ENCODE assay signal across 9 cellular contexts in genomic region chr16:10939649-10940206, GRCh38. TPM values are rescaled to one million over a fixed set of nuclear protein-coding genes. Genes with fewer than 3 reads are reported as not detected.
A peak's percentile ranks its signal among the peaks of the same experiment; 100 is the strongest.
DNase-seq lines count a peak whose midpoint lies in the region; ATAC-seq and TF ChIP-seq lines count a peak whose summit lies in the region.
"Had no signal": no experiment of that assay in that cellular context is flagged by ENCODE, and none has a peak within 500 bp of the region (broad histone marks: within the 10 kb centered on the region; RNA-seq: fewer than 3 reads in every experiment).

No MANE protein-coding gene starts in this region.

- peaks cover 24% of the 10 kb centered on the region for H4K20me1 ChIP-seq in PC-9 (ENCODE audit: insufficient read depth)

- no TSS peak for BruUV-seq in PC-9 (replicated peaks; lab: Mats Ljungman, UMichigan)

- intact Hi-C loops in PC-9 (cut with micrococcal nuclease; ENCODE audit: unreplicated experiment), result no loop called here
- intact Hi-C loops in psoas muscle (cut with DNase I), result no loop called here

- no peak for TF ChIP-seq CTCF in GM06990 (IDR thresholded peaks at IDR 0.05; ENCODE audit: insufficient read depth, low read length, poor library complexity, severe bottlenecking)
- TF ChIP-seq CTCF in PC-9 (conservative IDR thresholded peaks at IDR 0.05), result no peak
- TF ChIP-seq CTCF in epithelial cell of proximal tubule (conservative IDR thresholded peaks at IDR 0.05; ENCODE audit: low read depth, low read length), result no peak
- TF ChIP-seq CTCF in psoas muscle (IDR thresholded peaks at IDR 0.05), result no peak

- WGBS in psoas muscle, 3 donors, result 59 to 72% (median 60%) methylated on average over 7 of the region's 7 CpGs

- DNase-seq in GM06990 (ENCODE audit: extremely low read depth, insufficient read length), result no peak
- no peak for DNase-seq in PC-9
- no peak for DNase-seq in epithelial cell of proximal tubule (ENCODE audit: low read depth)
- DNase-seq in psoas muscle, result no peak
- DNase-seq in GM19238 (ENCODE audit: insufficient read length, low spot score), result no peak
- no peak for DNase-seq in DMS114 treated with DMSO at 0.1 percent for 48 hours (lab: John Stamatoyannopoulos, UW; ENCODE audit: unreplicated experiment)
- DNase-seq: SHP77 treated with DMSO at 0.1 percent for 48 hours had no signal

- POLR2A ChIA-PET in PC-9 (lab: Charles Lee; ENCODE audit: unreplicated experiment), result no interaction called here

- peak overlapping the region; percentile 94 for H3K4me2 ChIP-seq in PC-9

- CTCF ChIA-PET in PC-9 (lab: Charles Lee), result no interaction called here

- no peak overlapping the region for H2AFZ ChIP-seq in PC-9

- H3K4me3 ChIP-seq in GM06990 (replicated peaks; ENCODE audit: low read depth, low read length) (peak overlapping the region; percentile 83), PC-9 (no peak overlapping the region; the same call in 1 of the 2 replicates), epithelial cell of proximal tubule (ENCODE audit: low read depth, low read length) (peak overlapping the region; percentile 65), psoas muscle (peak overlapping the region; percentile 86)

- H3K36me3 ChIP-seq in GM06990 (ENCODE audit: control insufficient read depth, insufficient read depth, low read length) (peaks cover 7% of the 10 kb centered on the region), PC-9 (ENCODE audit: low read depth) (peaks cover 4% of the 10 kb centered on the region; the same call in 1 of the 2 replicates), psoas muscle (ENCODE audit: insufficient read depth in 1 of 2, low read depth in 1 of 2) (no peaks in the 10 kb centered on the region)

- H3K27me3 ChIP-seq in GM06990 (replicated peaks; ENCODE audit: control insufficient read depth, insufficient read depth, low read length), result no peaks in the 10 kb centered on the region
- H3K27me3 ChIP-seq in PC-9 (ENCODE audit: insufficient read depth, low read depth), result no peaks in the 10 kb centered on the region
- H3K27me3 ChIP-seq in psoas muscle (ENCODE audit: insufficient read depth in 3 of 3, low read length in 2 of 3), result no peaks in the 10 kb centered on the region

- H3K4me1 ChIP-seq in PC-9 (replicated peaks; ENCODE audit: insufficient read depth), result peaks cover 28% of the 10 kb centered on the region
- H3K4me1 ChIP-seq in psoas muscle, result peaks cover 70% of the 10 kb centered on the region

- peaks cover 44% of the 10 kb centered on the region for H3K79me2 ChIP-seq in PC-9 (ENCODE audit: low read depth)

- no peaks in the 10 kb centered on the region for H3F3A ChIP-seq in PC-9 (ENCODE audit: insufficient read depth, low read depth)

- H3K27ac ChIP-seq in PC-9 (no peak overlapping the region), psoas muscle (peak overlapping the region; percentile 91)

- ATAC-seq in psoas muscle (no peak), GM21528 (IDR thresholded peaks at IDR 0.05; ENCODE audit: low FRiP score, unreplicated experiment) (no peak), HG03571 (IDR thresholded peaks at IDR 0.05; ENCODE audit: unreplicated experiment) (no peak)

- no peaks in the 10 kb centered on the region for H3K9me2 ChIP-seq in PC-9 (ENCODE audit: insufficient read depth)

- H3K9me3 ChIP-seq in PC-9 (ENCODE audit: insufficient read depth, low read depth) (no peaks in the 10 kb centered on the region), psoas muscle (no peaks in the 10 kb centered on the region)

RNA-seq across cellular contexts. Expression of gene DEXI, which starts 2.5 kb away (rescaled TPM):
- total RNA-seq in PC-9 (2021), result 33.1 and 42.4 TPM in 2 replicates
- 43.9 and 63.4 TPM in 2 replicates for total RNA-seq in epithelial cell of proximal tubule
- 10 to 100 TPM; 71.9 to 95.1 (median 83.1) TPM for total RNA-seq in psoas muscle
- 100 to 1,000 TPM in 2 of 3 donors, 10 to 100 TPM in 1; 98.9 to 122 (median 104) TPM for polyA plus RNA-seq in psoas muscle

RNA-seq across cellular contexts. Expression of gene CLEC16A, which starts 4.6 kb away (rescaled TPM):
- total RNA-seq in PC-9 (2021) (34.9 and 45.0 TPM in 2 replicates), epithelial cell of proximal tubule (11.3 and 15.6 TPM in 2 replicates), psoas muscle (10 to 100 TPM; 18.3 to 24.5 (median 22.4) TPM)
- 10 to 100 TPM; 13.1 to 28.1 (median 15.3) TPM for polyA plus RNA-seq in psoas muscle
